Comparison of ENCODE assay signal across 13 cellular contexts in the genomic region with DNA sequence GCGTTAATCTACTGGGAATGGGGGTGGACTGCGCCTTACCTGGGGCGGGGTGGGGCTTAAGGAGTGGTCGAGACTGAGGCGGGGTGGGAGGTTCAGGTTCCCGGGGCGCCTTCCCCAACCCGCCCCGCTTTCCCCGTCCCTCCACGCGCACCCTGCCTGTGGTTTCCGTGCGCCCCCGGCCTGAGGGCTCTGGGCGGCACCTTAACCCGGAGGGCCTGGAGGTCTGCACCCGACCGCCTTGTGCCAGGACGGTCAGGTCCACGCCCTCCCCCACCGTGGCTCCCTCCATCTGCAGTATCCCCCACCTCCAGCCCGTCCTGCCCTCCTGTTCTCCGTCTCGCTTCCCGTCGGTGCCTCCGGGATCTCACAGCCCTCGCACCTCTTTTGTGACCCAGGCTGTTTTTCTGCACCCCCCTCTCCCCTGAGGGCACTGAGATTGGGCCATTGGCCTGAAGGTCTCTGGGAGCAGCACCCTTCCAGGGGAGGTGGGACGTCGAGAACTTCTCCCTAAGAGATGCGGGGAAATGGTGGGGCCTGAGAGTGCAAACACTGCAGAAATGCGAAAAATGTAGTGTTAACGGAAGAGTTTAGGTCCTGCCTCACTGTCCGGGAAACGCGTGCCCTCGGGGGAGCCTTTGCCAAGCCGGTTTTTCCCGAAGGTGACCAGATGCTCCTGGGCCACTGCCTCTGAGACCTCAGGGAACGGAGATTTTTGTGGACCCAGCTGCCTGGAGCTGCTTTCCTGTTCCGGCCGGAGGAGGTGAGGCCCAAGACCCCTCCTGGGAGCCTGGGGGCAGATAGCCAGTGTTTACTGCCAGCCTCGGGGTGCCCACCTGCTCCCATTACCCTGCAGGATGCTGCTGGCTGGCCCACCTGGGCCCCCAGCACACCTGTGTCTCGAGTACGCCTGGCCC. TPM values are rescaled to one million over a fixed set of nuclear protein-coding genes. Genes with fewer than 3 reads are reported as not detected.
DNase-seq lines count a peak whose midpoint lies in the region; ATAC-seq, FAIRE-seq and TF ChIP-seq lines count a peak whose summit lies in the region.
"Had no signal": no experiment of that assay in that cellular context is flagged by ENCODE, and none has a peak within 500 bp of the region (broad histone marks: within the 10 kb centered on the region; RNA-seq: fewer than 3 reads in every experiment).

No MANE protein-coding gene starts in this region.

- H3K27ac Mint-ChIP-seq in T-helper 17 cell = no peak overlapping the region

- in situ Hi-C loops in GM13976 (cut with MboI; ENCODE audit: low sequenced_read_pairs, unreplicated experiment) = no loop called here

- ATAC-seq in T-helper 17 cell (no peak), HG02571 (IDR thresholded peaks at IDR 0.05; ENCODE audit: unreplicated experiment) (no peak)

- H3K4me1 ChIP-seq in kidney (ENCODE audit: control insufficient read depth in 1 of 2, insufficient read depth in 1 of 2, low read depth in 1 of 2, low read length in 2 of 2) (peaks cover 0 to 7% of the 10 kb centered on the region in 2 donors), sigmoid colon (peaks cover 0 to 32% (median 28%) of the 10 kb centered on the region in 4 donors)

- peak overlapping the region; percentile 53 for H3K4me3 Mint-ChIP-seq in T-helper 17 cell

- intact Hi-C loops in kidney (cut with DNase I) (no loop called here), sigmoid colon (cut with DNase I) (no loop called here)

- H3K4me3 ChIP-seq in kidney (ENCODE audit: low read length in 2 of 2) (no peak overlapping the region), sigmoid colon (no peak overlapping the region)

- TF ChIP-seq POLR2A in sigmoid colon (IDR thresholded peaks at IDR 0.05) = no peak

- H3K9ac ChIP-seq in kidney (ENCODE audit: low read length in 2 of 2) = no peak overlapping the region

- no peak overlapping the region for H3K27ac ChIP-seq in kidney (ENCODE audit: low read depth in 2 of 2, low read length in 2 of 2)
- no peak overlapping the region for H3K27ac ChIP-seq in sigmoid colon

- no peak for TF ChIP-seq EP300 in sigmoid colon (IDR thresholded peaks at IDR 0.05)

- TF ChIP-seq CTCF in GM13976 (IDR thresholded peaks at IDR 0.05; ENCODE audit: borderline replicate concordance, control extremely low read depth, extremely low read depth, insufficient read depth, missing control alignments) (no peak), kidney (IDR thresholded peaks at IDR 0.05; ENCODE audit: borderline replicate concordance, extremely low read depth, insufficient read depth) (no peak), sigmoid colon (IDR thresholded peaks at IDR 0.05) (no peak)

- no peaks in the 10 kb centered on the region for H3K36me3 Mint-ChIP-seq in T-helper 17 cell (ENCODE audit: low read depth)

- no peaks in the 10 kb centered on the region for H3K36me3 ChIP-seq in kidney (ENCODE audit: control insufficient read depth in 1 of 2, insufficient read depth in 2 of 2, low read length in 2 of 2)
- no peaks in the 10 kb centered on the region for H3K36me3 ChIP-seq in sigmoid colon

- peaks cover 36 to 67% (median 49%) of the 10 kb centered on the region in 3 donors for H3K27me3 ChIP-seq in sigmoid colon

- H3K4me1 Mint-ChIP-seq in T-helper 17 cell = peaks cover 8% of the 10 kb centered on the region

- no peak for FAIRE-seq in kidney (lab: Jason Lieb, UNC)

- H3K9me3 ChIP-seq in T-helper 17 cell (ENCODE audit: control insufficient read depth, low read length, poor library complexity, severe bottlenecking) = no peaks in the 10 kb centered on the region
- H3K9me3 ChIP-seq in kidney (ENCODE audit: control insufficient read depth in 1 of 2, low read length in 2 of 2) = no peaks in the 10 kb centered on the region
- no peaks in the 10 kb centered on the region for H3K9me3 ChIP-seq in sigmoid colon

- DNase-seq in GM13976 (ENCODE audit: low spot score) = peak; percentile 29
- no peak for DNase-seq in T-helper 17 cell
- peak; percentile 73 for DNase-seq in kidney
- DNase-seq in sigmoid colon = peak; percentile 60
- DNase-seq in pons (ENCODE audit: low spot score) = no peak
- DNase-seq in NK-92 (lab: John Stamatoyannopoulos, UW; ENCODE audit: unreplicated experiment) = no peak
- DNase-seq in NK-92 treated with Interleukin-12 subunit alpha and Interleukin-12 subunit beta, amount 100 ng/mL, for 24 hours (lab: John Stamatoyannopoulos, UW) = no peak
- DNase-seq: COR-L47, foreskin fibroblast, NCI-H1694 had no signal

- peaks cover 38% of the 10 kb centered on the region for H3K27me3 Mint-ChIP-seq in T-helper 17 cell

- 30 to 39% methylated on average over 46 of the region's 46 CpGs for WGBS in sigmoid colon, 2 donors

RNA-seq across cellular contexts. Expression of gene ASCL2, which starts 1.2 kb away (rescaled TPM):
- total RNA-seq in T-helper 17 cell (under 1 TPM in 1 of 2 donors, not detected in 1; 0.18 TPM), kidney (5.0 TPM), sigmoid colon (under 1 TPM in 2 of 4 donors, not detected in 2; 0.28 to 0.33 TPM)
- polyA plus RNA-seq in kidney (ENCODE audit: insufficient read depth, low read depth, low replicate concordance) (1.2 TPM), sigmoid colon (1 to 10 TPM; 1.2 to 4.8 (median 1.4) TPM)
- total RNA-seq: dermis microvascular lymphatic vessel endothelial cell, pulmonary artery endothelial cell had no signal

RNA-seq across cellular contexts. Expression of gene C11orf21, which starts 30.1 kb away (rescaled TPM):
- 10 to 100 TPM; 50.1 to 89.1 TPM for total RNA-seq in T-helper 17 cell
- total RNA-seq in kidney = 4.9 TPM
- 0.17 TPM for polyA plus RNA-seq in kidney (ENCODE audit: insufficient read depth, low read depth, low replicate concordance)
- total RNA-seq in sigmoid colon = under 1 TPM in 2 of 4 donors, not detected in 2; 0.68 to 0.71 TPM
- polyA plus RNA-seq in sigmoid colon = 1 to 10 TPM in 1 of 3 donors, not detected in 2; 6.2 TPM
- total RNA-seq: dermis microvascular lymphatic vessel endothelial cell, pulmonary artery endothelial cell had no signal

RNA-seq across cellular contexts. Expression of gene TSPAN32, which starts 30.2 kb away (rescaled TPM):
- total RNA-seq in T-helper 17 cell (10 to 100 TPM; 65.7 to 93.2 TPM), kidney (6.1 TPM), sigmoid colon (1 to 10 TPM in 2 of 4 donors, under 1 TPM in 2; 0.81 to 5.3 (median 0.95) TPM)
- polyA plus RNA-seq in kidney (ENCODE audit: insufficient read depth, low read depth, low replicate concordance) (0.75 TPM), sigmoid colon (1 to 10 TPM in 1 of 3 donors, not detected in 2; 4.6 TPM)
- total RNA-seq: dermis microvascular lymphatic vessel endothelial cell, pulmonary artery endothelial cell had no signal

Comparison
In these comparisons a context has a peak if more than half of its experiments do, and no peak if none do; other contexts are left out.
1. DNase-seq: peak in GM13976 (single experiment), kidney (single experiment) and sigmoid colon (single experiment); none in T-helper 17 cell (0 of 3), pons (single experiment), NK-92 (single experiment) and NK-92 treated with Interleukin-12 subunit alpha and Interleukin-12 subunit beta, amount 100 ng/mL, for 24 hours (single experiment).